9 cellular contexts compared by ENCODE assay signal in the genomic region with DNA sequence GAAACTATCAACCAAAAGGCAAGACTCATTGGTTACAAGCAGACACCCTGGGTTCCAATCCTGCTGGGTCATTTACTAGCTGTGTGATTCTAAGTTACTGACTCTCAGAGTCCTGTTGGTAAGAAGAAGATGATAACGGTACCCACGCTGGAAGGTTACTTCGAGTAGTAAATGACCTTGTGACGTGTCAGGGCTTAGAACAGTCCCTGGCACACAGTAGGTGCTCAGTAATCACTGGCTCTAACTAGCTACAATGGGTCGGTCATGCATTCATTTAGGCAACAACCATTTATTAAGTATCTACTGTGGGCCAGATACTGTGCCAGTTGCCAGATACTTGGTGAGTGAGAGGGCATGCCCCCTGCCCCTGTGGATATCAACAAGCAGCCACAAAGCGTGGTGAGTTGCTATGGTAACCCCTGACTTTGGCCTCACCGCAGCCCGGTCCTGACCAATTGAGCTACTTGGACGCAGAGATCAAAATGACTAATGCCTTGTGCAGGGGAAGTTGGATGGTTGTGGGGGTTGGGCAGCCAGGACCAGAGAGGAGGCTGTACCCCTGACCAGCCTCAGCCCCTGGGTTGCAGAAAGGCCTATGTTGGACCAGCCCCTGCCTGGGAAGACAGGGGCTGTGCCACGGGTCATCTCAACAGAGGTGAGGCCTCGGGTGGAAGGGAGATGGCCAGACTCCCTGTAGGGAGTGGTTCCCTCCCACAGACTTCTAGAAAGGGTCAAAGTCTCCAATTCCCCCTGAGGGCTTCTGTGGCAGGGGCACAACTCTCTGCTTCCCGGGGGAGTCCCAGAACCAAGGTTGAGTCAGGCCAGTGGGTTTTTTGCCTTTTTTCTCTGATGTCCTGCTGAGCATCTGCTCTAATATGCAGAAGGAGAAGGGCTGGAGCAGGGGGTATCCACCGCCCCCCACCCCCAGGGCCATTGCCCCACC. TPM values are rescaled to one million over a fixed set of nuclear protein-coding genes. Genes with fewer than 3 reads are reported as not detected.
DNase-seq lines count a peak whose midpoint lies in the region; ATAC-seq, FAIRE-seq and TF ChIP-seq lines count a peak whose summit lies in the region.
"Had no signal": no experiment of that assay in that cellular context is flagged by ENCODE, and none has a peak within 500 bp of the region (broad histone marks: within the 10 kb centered on the region; RNA-seq: fewer than 3 reads in every experiment).

No MANE protein-coding gene starts in this region.

- peak; percentile 52 for FAIRE-seq in H54 (lab: Jason Lieb, UNC)
- FAIRE-seq: colon had no signal

- H3K4me1 ChIP-seq in heart left ventricle (peaks cover 27 to 85% (median 81%) of the 10 kb centered on the region in 12 donors), skeletal muscle satellite cell (ENCODE audit: control insufficient read depth, insufficient read depth, low read length) (peaks cover 46% of the 10 kb centered on the region)

- TF ChIP-seq CTCF in heart left ventricle (IDR thresholded peaks at IDR 0.05): no peak

- ATAC-seq in heart left ventricle: peak in 1 of 4 donors; percentile 20
- ATAC-seq in HG03378 (IDR thresholded peaks at IDR 0.05; ENCODE audit: unreplicated experiment): no peak

- peak overlapping the region in 10 of 12 donors; percentile 29 to 99 (median 89) for H3K27ac ChIP-seq in heart left ventricle

- intact Hi-C loops in heart left ventricle (cut with DNase I): loop anchor here in 3 of 10 donors (2.0 to 5.0 kb wide), 3 partner anchors 13 to 125 kb away; no protein-coding TSS in a partner anchor

- H3K9me3 ChIP-seq in heart left ventricle: peaks cover 0 to 5% (median 0%) of the 10 kb centered on the region in 12 donors
- no peaks in the 10 kb centered on the region for H3K9me3 ChIP-seq in skeletal muscle satellite cell (replicated peaks; ENCODE audit: low read length)

- TF ChIP-seq POLR2A in H54 (IDR thresholded peaks at IDR 0.05; ENCODE audit: low read depth, low read length): no peak
- TF ChIP-seq POLR2A in heart left ventricle (IDR thresholded peaks at IDR 0.05): no peak

- H3K9ac ChIP-seq in skeletal muscle satellite cell (ENCODE audit: low read depth, low read length): peak overlapping the region; percentile 26

- no peak overlapping the region for H3K4me3 ChIP-seq in heart left ventricle
- no peak overlapping the region for H3K4me3 ChIP-seq in skeletal muscle satellite cell (ENCODE audit: low read length)

- H3K27me3 ChIP-seq in heart left ventricle (no peaks in the 10 kb centered on the region), skeletal muscle satellite cell (ENCODE audit: control insufficient read depth, insufficient read depth, low read length) (peaks cover 17% of the 10 kb centered on the region)

- H3K36me3 ChIP-seq in heart left ventricle (peaks cover 0 to 7% (median 2%) of the 10 kb centered on the region in 9 donors), skeletal muscle satellite cell (ENCODE audit: insufficient read depth, low read length) (no peaks in the 10 kb centered on the region)

- DNase-seq in H54 (ENCODE audit: insufficient read length, low spot score) (peak; percentile 76), SW 1271 (lab: John Stamatoyannopoulos, UW) (peak; percentile 50 to 90), heart left ventricle (peak in 3 of 5 donors; percentile 51 to 69 (median 53)), NAMALWA (ENCODE audit: low spot score) (no peak), SIG-M5 (lab: John Stamatoyannopoulos, UW) (no peak)
- DNase-seq in stimulated activated CD4-positive, alpha-beta T cell treated with anti-CD3 and anti-CD28 coated beads, Interleukin-2, amount 100 ng/mL, for 48 hours: no peak

- 56 to 78% (median 61%) methylated on average over 12 to 13 of the region's 13 CpGs for WGBS in heart left ventricle, 4 donors

- peak overlapping the region; percentile 43 for H3K4me2 ChIP-seq in skeletal muscle satellite cell (ENCODE audit: low read length)

RNA-seq across cellular contexts. Expression of a gene that starts 16.0 kb away (rescaled TPM):
- total RNA-seq in heart left ventricle: 10 to 100 TPM; 28.6 to 84.0 (median 59.9) TPM
- 100 to 1,000 TPM in 1 of 2 donors, 10 to 100 TPM in 1; 39.7 to 102 TPM for polyA plus RNA-seq in heart left ventricle
- total RNA-seq in skeletal muscle satellite cell (2012; rRNA removed): 19.8 and 19.9 TPM in 2 replicates

RNA-seq across cellular contexts. Expression of a gene that starts 41.9 kb away (rescaled TPM):
- not detected for total RNA-seq in heart left ventricle
- not detected for polyA plus RNA-seq in heart left ventricle
- not detected in 2 replicates for total RNA-seq in skeletal muscle satellite cell (2012; rRNA removed)

Comparison
In these comparisons a context has a peak if more than half of its experiments do, and no peak if none do; other contexts are left out.
1. DNase-seq: peak in H54 (single experiment), SW 1271 (2 of 2) and heart left ventricle (3 of 5); none in NAMALWA (single experiment), SIG-M5 (single experiment) and stimulated activated CD4-positive, alpha-beta T cell treated with anti-CD3 and anti-CD28 coated beads, Interleukin-2, amount 100 ng/mL, for 48 hours (0 of 2).